10 cellular contexts compared by ENCODE assay signal in genomic region chr15:63244399-63244798, GRCh38. TPM values are rescaled to one million over a fixed set of nuclear protein-coding genes. Genes with fewer than 3 reads are reported as not detected.
DNase-seq lines count a peak whose midpoint lies in the region; ATAC-seq and TF ChIP-seq lines count a peak whose summit lies in the region.
"Had no signal": no experiment of that assay in that cellular context is flagged by ENCODE, and none has a peak within 500 bp of the region (broad histone marks: within the 10 kb centered on the region; RNA-seq: fewer than 3 reads in every experiment).

No MANE protein-coding gene starts in this region.

- ATAC-seq in CD4-positive, CD25-positive, alpha-beta regulatory T cell (ENCODE audit: low read depth in 2 of 2): no peak
- ATAC-seq in T-helper 17 cell: no peak
- ATAC-seq in mucosa of descending colon: no peak
- no peak for ATAC-seq in activated CD4-positive, CD25-positive, alpha-beta regulatory T cell treated with anti-CD3 and anti-CD28 coated beads, Interleukin-2, amount 50 U/mL, for 24 hours

- no peak overlapping the region for H3K9ac ChIP-seq in endodermal cell (ENCODE audit: extremely low read depth, low read length, poor library complexity, severe bottlenecking)

- no peaks in the 10 kb centered on the region for H3K27me3 ChIP-seq in CD4-positive, CD25-positive, alpha-beta regulatory T cell (ENCODE audit: control insufficient read depth, insufficient read depth, low read length)
- no peaks in the 10 kb centered on the region for H3K27me3 ChIP-seq in neutrophil
- no peaks in the 10 kb centered on the region for H3K27me3 ChIP-seq in endodermal cell (ENCODE audit: control insufficient read depth, insufficient read depth, low read length, poor library complexity, severe bottlenecking)

- 33 to 90% methylated on average over 1 to 4 of the region's 4 CpGs for WGBS in endodermal cell (ENCODE audit: insufficient coverage in 1 of 2, insufficient read length in 1 of 2), 2 experiments

- H3K36me3 Mint-ChIP-seq in CD4-positive, CD25-positive, alpha-beta regulatory T cell: peaks cover 50% of the 10 kb centered on the region
- H3K36me3 Mint-ChIP-seq in T-helper 17 cell (ENCODE audit: low read depth) (peaks cover 8% of the 10 kb centered on the region), endodermal cell (ENCODE audit: low read depth) (peaks cover 40% of the 10 kb centered on the region)

- H3K36me3 ChIP-seq in CD4-positive, CD25-positive, alpha-beta regulatory T cell (ENCODE audit: control insufficient read depth, insufficient read depth, low read length): peaks cover 45% of the 10 kb centered on the region
- H3K36me3 ChIP-seq in neutrophil (peaks cover 25% of the 10 kb centered on the region), mucosa of descending colon (ENCODE audit: low read depth) (no peaks in the 10 kb centered on the region), endodermal cell (ENCODE audit: control insufficient read depth, insufficient read depth, low read length) (peaks cover 17% of the 10 kb centered on the region)

- TF ChIP-seq CTCF in epithelial cell of esophagus (IDR thresholded peaks at IDR 0.05; ENCODE audit: insufficient read depth, low read depth, low read length, missing control alignments) (no peak), neutrophil (IDR thresholded peaks at IDR 0.05) (no peak), mucosa of descending colon (IDR thresholded peaks at IDR 0.05) (no peak), endodermal cell (conservative IDR thresholded peaks at IDR 0.05) (no peak)

- H3K9me3 ChIP-seq in CD4-positive, CD25-positive, alpha-beta regulatory T cell (ENCODE audit: control insufficient read depth in 2 of 2, low read length in 2 of 2): no peaks in the 10 kb centered on the region
- no peaks in the 10 kb centered on the region for H3K9me3 ChIP-seq in T-helper 17 cell (ENCODE audit: control insufficient read depth, low read length, poor library complexity, severe bottlenecking)
- no peaks in the 10 kb centered on the region for H3K9me3 ChIP-seq in neutrophil
- no peaks in the 10 kb centered on the region for H3K9me3 ChIP-seq in mucosa of descending colon
- peaks cover 23% of the 10 kb centered on the region for H3K9me3 ChIP-seq in endodermal cell (ENCODE audit: control insufficient read depth, low read length)

- DNase-seq in CD4-positive, CD25-positive, alpha-beta regulatory T cell: no peak
- DNase-seq in T-helper 17 cell (no peak), epithelial cell of esophagus (ENCODE audit: low read depth) (peak; percentile 77), mucosa of descending colon (no peak), cortex of kidney (lab: John Stamatoyannopoulos, UW) (no peak), endodermal cell (no peak)
- DNase-seq: NCI-H345 had no signal

- peak overlapping the region; percentile 67 for H3K27ac ChIP-seq in CD4-positive, CD25-positive, alpha-beta regulatory T cell (ENCODE audit: insufficient read depth, low read length, poor library complexity, severe bottlenecking)
- H3K27ac ChIP-seq in neutrophil (peak overlapping the region; percentile 26), endodermal cell (ENCODE audit: low read depth, low read length) (no peak overlapping the region)

- no peaks in the 10 kb centered on the region for H3K9me3 Mint-ChIP-seq in CD4-positive, CD25-positive, alpha-beta regulatory T cell
- H3K9me3 Mint-ChIP-seq in endodermal cell: peaks cover 21% of the 10 kb centered on the region

- H3K4me1 Mint-ChIP-seq in CD4-positive, CD25-positive, alpha-beta regulatory T cell: peaks cover 50 to 79% (median 70%) of the 10 kb centered on the region in 4 donors
- H3K4me1 Mint-ChIP-seq in T-helper 17 cell (peaks cover 40% of the 10 kb centered on the region), endodermal cell (peaks cover 7% of the 10 kb centered on the region)

- H3K27ac Mint-ChIP-seq in CD4-positive, CD25-positive, alpha-beta regulatory T cell: peak overlapping the region; percentile 59 to 90 (median 87)
- H3K27ac Mint-ChIP-seq in T-helper 17 cell (peak overlapping the region; percentile 86), endodermal cell (no peak overlapping the region)

- H3K4me1 ChIP-seq in CD4-positive, CD25-positive, alpha-beta regulatory T cell (ENCODE audit: control insufficient read depth, insufficient read depth, low read length, poor library complexity, severe bottlenecking): peaks cover 14% of the 10 kb centered on the region
- H3K4me1 ChIP-seq in neutrophil (ENCODE audit: control insufficient read depth in 1 of 2, insufficient read depth in 1 of 2, low read depth in 1 of 2, low read length in 1 of 2): peaks cover 19 to 23% of the 10 kb centered on the region in 2 experiments
- H3K4me1 ChIP-seq in mucosa of descending colon (ENCODE audit: low read depth): no peaks in the 10 kb centered on the region
- no peaks in the 10 kb centered on the region for H3K4me1 ChIP-seq in endodermal cell (ENCODE audit: control insufficient read depth, insufficient read depth, low read length)

- intact Hi-C loops in mucosa of descending colon (cut with DNase I, micrococcal nuclease): no loop called here

- H3K4me3 ChIP-seq in CD4-positive, CD25-positive, alpha-beta regulatory T cell (ENCODE audit: low read depth, low read length): no peak overlapping the region
- H3K4me3 ChIP-seq in epithelial cell of esophagus (ENCODE audit: low read length) (no peak overlapping the region), neutrophil (ENCODE audit: low read depth in 1 of 2, low read length in 1 of 2) (no peak overlapping the region), mucosa of descending colon (no peak overlapping the region), endodermal cell (ENCODE audit: low read length) (no peak overlapping the region)
- H3K4me3 ChIP-seq: HAP-1 had no signal

- no peaks in the 10 kb centered on the region for H3K27me3 Mint-ChIP-seq in CD4-positive, CD25-positive, alpha-beta regulatory T cell
- no peaks in the 10 kb centered on the region for H3K27me3 Mint-ChIP-seq in T-helper 17 cell
- H3K27me3 Mint-ChIP-seq in endodermal cell (ENCODE audit: insufficient read depth): no peaks in the 10 kb centered on the region

- H3K4me3 Mint-ChIP-seq in CD4-positive, CD25-positive, alpha-beta regulatory T cell: peak overlapping the region in 1 of 4 donors; percentile 2
- H3K4me3 Mint-ChIP-seq in T-helper 17 cell (no peak overlapping the region), endodermal cell (no peak overlapping the region)

RNA-seq across cellular contexts. Expression of gene APH1B, which starts 33.0 kb away (rescaled TPM):
- total RNA-seq in CD4-positive, CD25-positive, alpha-beta regulatory T cell: 19.0 TPM
- polyA plus RNA-seq in CD4-positive, CD25-positive, alpha-beta regulatory T cell: 10 to 100 TPM in 2 of 4 donors, 1 to 10 TPM in 2; 9.1 to 16.2 (median 11.6) TPM
- 10 to 100 TPM; 11.8 to 17.6 TPM for total RNA-seq in T-helper 17 cell
- total RNA-seq in mucosa of descending colon: 10 to 100 TPM in 2 of 3 donors, 1 to 10 TPM in 1; 6.1 to 12.7 (median 11.4) TPM
- 10 to 100 TPM; 19.5 to 22.7 TPM for total RNA-seq in endodermal cell
- polyA plus RNA-seq in endodermal cell (2013, experiment 1 of 2): 12.3 TPM
- 10.4 TPM for polyA plus RNA-seq in endodermal cell (2013, experiment 2 of 2)

RNA-seq across cellular contexts. Expression of gene RAB8B, which starts 55.0 kb away (rescaled TPM):
- 114 TPM for total RNA-seq in CD4-positive, CD25-positive, alpha-beta regulatory T cell
- 10 to 100 TPM; 67.4 to 82.4 (median 74.4) TPM for polyA plus RNA-seq in CD4-positive, CD25-positive, alpha-beta regulatory T cell
- total RNA-seq in T-helper 17 cell (100 to 1,000 TPM in 1 of 2 donors, 10 to 100 TPM in 1; 78.1 to 108 TPM), mucosa of descending colon (10 to 100 TPM in 2 of 3 donors, 1 to 10 TPM in 1; 7.4 to 26.4 (median 18.3) TPM), endodermal cell (10 to 100 TPM; 21.9 to 28.8 TPM)
- 27.5 TPM for polyA plus RNA-seq in endodermal cell (2013, experiment 1 of 2)
- polyA plus RNA-seq in endodermal cell (2013, experiment 2 of 2): 27.5 TPM
